In the genomic region with DNA sequence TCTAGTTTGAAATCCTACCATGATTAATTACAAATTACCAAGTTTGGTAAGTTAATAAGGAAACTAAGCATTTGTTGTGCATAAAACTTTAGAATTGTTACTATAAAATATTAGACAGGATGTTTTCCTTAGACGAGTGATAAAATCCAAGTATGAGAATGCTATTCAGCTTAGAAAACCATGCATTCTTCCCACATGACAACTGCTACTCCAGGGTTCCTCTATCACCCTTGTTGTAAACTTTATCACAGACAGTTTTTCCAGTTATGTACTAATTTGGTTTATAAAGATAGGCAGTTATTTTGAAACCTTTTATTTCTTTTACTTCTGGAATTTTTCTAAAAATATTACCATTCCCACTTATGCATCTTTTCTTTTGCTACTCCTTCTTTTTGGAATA, we compare ENCODE assay signal across 20 cellular contexts.
"Had no signal": no experiment of that assay in that cellular context is flagged by ENCODE, and none has a peak within 500 bp of the region (broad histone marks: within the 10 kb centered on the region; RNA-seq: fewer than 3 reads in every experiment).

No MANE protein-coding gene starts in this region.

- H3K4me3 ChIP-seq: dorsolateral prefrontal cortex, left ventricle myocardium inferior, skin epidermis, tibial artery had no signal

- H3K27ac ChIP-seq: dorsolateral prefrontal cortex, left ventricle myocardium inferior, skin epidermis, tibial artery had no signal

- H3K4me1 ChIP-seq: left ventricle myocardium inferior, tibial artery had no signal

- ATAC-seq: activated CD8-positive, alpha-beta T cell treated with anti-CD3 and anti-CD28 coated beads for 36 hours; activated T-cell treated with anti-CD3 and anti-CD28 coated beads, Interleukin-2, amount 50 U/mL, for 4 hours; naive thymus-derived CD4-positive, alpha-beta T cell had no signal

- H3K27ac Mint-ChIP-seq: activated B cell treated with CpG ODN at 0.5 μM for 24 hours; activated naive CD4-positive, alpha-beta T cell treated with anti-CD3 and anti-CD28 coated beads, Interleukin-2, amount 50 U/mL, for 24 hours; brain had no signal

- H3K9me3 Mint-ChIP-seq: activated B cell treated with CpG ODN at 0.5 μM for 24 hours; activated CD8-positive, alpha-beta T cell treated with anti-CD3 and anti-CD28 coated beads for 36 hours; activated naive CD4-positive, alpha-beta T cell treated with anti-CD3 and anti-CD28 coated beads, Interleukin-2, amount 50 U/mL, for 24 hours; activated T-cell treated with anti-CD3 and anti-CD28 coated beads, Interleukin-2, amount 50 U/mL, for 4 hours; brain; endodermal cell; naive thymus-derived CD4-positive, alpha-beta T cell had no signal

- H3K9me3 ChIP-seq: left ventricle myocardium inferior, tibial artery had no signal

- DNase-seq: activated B cell treated with CpG ODN at 0.5 μM for 24 hours; activated CD4-positive, alpha-beta T cell treated with anti-CD3 and anti-CD28 coated beads for 48 hours; activated CD8-positive, alpha-beta T cell treated with anti-CD3 and anti-CD28 coated beads for 36 hours; activated effector memory CD4-positive, alpha-beta T cell treated with Interleukin-2 at 50 U/mL for 16 hours; activated T-cell treated with anti-CD3 and anti-CD28 coated beads, Interleukin-2, amount 50 U/mL, for 4 hours; amniotic stem cell; cerebellar nuclear complex; dorsolateral prefrontal cortex; endodermal cell; erythroblast; left ventricle myocardium inferior; naive thymus-derived CD4-positive, alpha-beta T cell; posterior cingulate gyrus; stimulated activated CD4-positive, alpha-beta T cell treated with anti-CD3 and anti-CD28 coated beads, Interleukin-15, amount 100 ng/mL, for 24 hours; stimulated activated CD4-positive, alpha-beta T cell treated with anti-CD3 and anti-CD28 coated beads, Interleukin-4, amount 100 ng/mL, for 1 hour; stimulated activated naive CD4-positive, alpha-beta T cell; tibial artery had no signal

- H3K4me3 Mint-ChIP-seq: activated B cell treated with CpG ODN at 0.5 μM for 24 hours; activated CD8-positive, alpha-beta T cell treated with anti-CD3 and anti-CD28 coated beads for 36 hours; activated naive CD4-positive, alpha-beta T cell treated with anti-CD3 and anti-CD28 coated beads, Interleukin-2, amount 50 U/mL, for 24 hours; activated T-cell treated with anti-CD3 and anti-CD28 coated beads, Interleukin-2, amount 50 U/mL, for 4 hours; brain; endodermal cell; naive thymus-derived CD4-positive, alpha-beta T cell had no signal

- H3K4me1 Mint-ChIP-seq: activated B cell treated with CpG ODN at 0.5 μM for 24 hours; activated naive CD4-positive, alpha-beta T cell treated with anti-CD3 and anti-CD28 coated beads, Interleukin-2, amount 50 U/mL, for 24 hours; brain had no signal

- H3K27me3 Mint-ChIP-seq: activated B cell treated with CpG ODN at 0.5 μM for 24 hours; activated CD8-positive, alpha-beta T cell treated with anti-CD3 and anti-CD28 coated beads for 36 hours; activated naive CD4-positive, alpha-beta T cell treated with anti-CD3 and anti-CD28 coated beads, Interleukin-2, amount 50 U/mL, for 24 hours; brain; naive thymus-derived CD4-positive, alpha-beta T cell had no signal

- H3K27me3 ChIP-seq: dorsolateral prefrontal cortex, tibial artery had no signal
